Comparison of ENCODE assay signal across 1 cellular context in the genomic region with DNA sequence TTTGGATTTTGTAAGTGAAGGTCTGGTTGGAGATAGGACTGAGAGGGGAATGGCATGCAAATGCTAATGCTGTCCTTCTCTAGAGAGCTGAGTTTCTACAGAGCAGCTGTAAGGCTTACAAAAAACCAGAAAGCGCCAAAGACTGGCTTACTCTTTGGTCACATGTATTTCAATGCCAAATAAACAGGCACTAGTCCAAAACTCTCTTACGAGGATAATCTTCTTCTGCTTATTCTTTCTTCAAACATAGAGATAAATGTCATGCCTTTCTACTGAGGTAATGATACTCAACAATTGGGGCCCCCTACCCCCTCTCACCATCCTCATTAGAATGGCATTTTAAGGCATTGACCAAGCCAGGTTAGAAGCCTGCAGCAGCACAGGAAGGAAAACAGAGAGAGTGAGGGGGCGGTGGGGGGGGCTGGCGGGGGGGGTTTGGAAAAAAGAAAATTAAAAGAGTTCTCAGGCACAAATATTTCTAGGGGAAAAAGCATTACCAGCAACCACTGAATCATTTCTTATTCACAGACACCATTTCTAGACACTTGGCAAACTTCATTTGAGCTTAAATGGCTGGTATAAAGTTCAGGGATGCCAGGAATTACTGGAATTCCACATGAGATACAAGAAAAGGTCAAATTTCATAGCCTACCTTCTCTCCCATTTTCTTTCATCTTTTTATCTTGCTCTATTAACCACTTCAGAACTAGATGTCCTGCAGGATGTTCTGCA.
TF ChIP-seq lines count a peak whose summit lies in the region.

No MANE protein-coding gene starts in this region.

TF ChIP-seq in HepG2, 621 proteins besides CTCF, POLR2A, EP300 and RAD21 (continued from another document):
- TF ChIP-seq TEAD3 (CRISPR knock-in tag; optimal IDR thresholded peaks at IDR 0.05; ENCODE audit: borderline replicate concordance) (peak; percentile 98), HNF4G (IDR thresholded peaks at IDR 0.05; ENCODE audit: borderline replicate concordance, low read depth, low read length) (peak; percentile 39; the same call in 1 of the 2 replicates), HNF4G (CRISPR knock-in tag; IDR thresholded peaks at IDR 0.05; ENCODE audit: borderline replicate concordance, low read depth) (no peak), JUND (CRISPR knock-in tag; IDR thresholded peaks at IDR 0.05) (peak; percentile 73; the same call in 1 of the 2 replicates), JUN (CRISPR knock-in tag; IDR thresholded peaks at IDR 0.05) (0 out of 2 replicates have a peak, but pooled peaks have one; percentile 68), HNF4A (CRISPR knock-in tag; IDR thresholded peaks at IDR 0.05) (peak; percentile 77), ZNF678 (CRISPR knock-in tag; IDR thresholded peaks at IDR 0.05) (no peak), EEA1 (CRISPR knock-in tag; IDR thresholded peaks at IDR 0.05; ENCODE audit: borderline replicate concordance) (no peak), NCOR1 (IDR thresholded peaks at IDR 0.05; ENCODE audit: borderline replicate concordance, low read length) (peak; percentile 35; the same call in 1 of the 2 replicates), NR2F6 (IDR thresholded peaks at IDR 0.05) (peak; percentile 46; the same call in 1 of the 2 replicates), NR2F6 (CRISPR knock-in tag; IDR thresholded peaks at IDR 0.05) (peak; percentile 50; the same call in 1 of the 2 replicates), ZC3H4 (CRISPR knock-in tag; IDR thresholded peaks at IDR 0.05; ENCODE audit: borderline replicate concordance) (no peak), ZNF652 (CRISPR knock-in tag; IDR thresholded peaks at IDR 0.05; ENCODE audit: borderline replicate concordance, low read depth) (peak; percentile 95), ZFP36L1 (CRISPR knock-in tag; IDR thresholded peaks at IDR 0.05) (no peak), NR2F1 (CRISPR knock-in tag; IDR thresholded peaks at IDR 0.05) (peak in 1 of 2 experiments; percentile 70; a peak in 2 of 4 replicates), NAIF1 (CRISPR knock-in tag; IDR thresholded peaks at IDR 0.05; ENCODE audit: borderline replicate concordance) (no peak), ZNF501 (CRISPR knock-in tag; IDR thresholded peaks at IDR 0.05) (no peak), SRSF9 (IDR thresholded peaks at IDR 0.05; ENCODE audit: borderline replicate concordance, insufficient read depth, low read depth, low read length, poor library complexity, severe bottlenecking) (no peak), ZNF430 (CRISPR knock-in tag; IDR thresholded peaks at IDR 0.05) (no peak)
- TF ChIP-seq, protein P1, sequence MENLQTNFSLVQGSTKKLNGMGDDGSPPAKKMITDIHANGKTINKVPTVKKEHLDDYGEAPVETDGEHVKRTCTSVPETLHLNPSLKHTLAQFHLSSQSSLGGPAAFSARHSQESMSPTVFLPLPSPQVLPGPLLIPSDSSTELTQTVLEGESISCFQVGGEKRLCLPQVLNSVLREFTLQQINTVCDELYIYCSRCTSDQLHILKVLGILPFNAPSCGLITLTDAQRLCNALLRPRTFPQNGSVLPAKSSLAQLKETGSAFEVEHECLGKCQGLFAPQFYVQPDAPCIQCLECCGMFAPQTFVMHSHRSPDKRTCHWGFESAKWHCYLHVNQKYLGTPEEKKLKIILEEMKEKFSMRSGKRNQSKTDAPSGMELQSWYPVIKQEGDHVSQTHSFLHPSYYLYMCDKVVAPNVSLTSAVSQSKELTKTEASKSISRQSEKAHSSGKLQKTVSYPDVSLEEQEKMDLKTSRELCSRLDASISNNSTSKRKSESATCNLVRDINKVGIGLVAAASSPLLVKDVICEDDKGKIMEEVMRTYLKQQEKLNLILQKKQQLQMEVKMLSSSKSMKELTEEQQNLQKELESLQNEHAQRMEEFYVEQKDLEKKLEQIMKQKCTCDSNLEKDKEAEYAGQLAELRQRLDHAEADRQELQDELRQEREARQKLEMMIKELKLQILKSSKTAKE (CRISPR knock-in tag; IDR thresholded peaks at IDR 0.05; ENCODE audit: borderline replicate concordance) = no peak
- TF ChIP-seq, protein P2, sequence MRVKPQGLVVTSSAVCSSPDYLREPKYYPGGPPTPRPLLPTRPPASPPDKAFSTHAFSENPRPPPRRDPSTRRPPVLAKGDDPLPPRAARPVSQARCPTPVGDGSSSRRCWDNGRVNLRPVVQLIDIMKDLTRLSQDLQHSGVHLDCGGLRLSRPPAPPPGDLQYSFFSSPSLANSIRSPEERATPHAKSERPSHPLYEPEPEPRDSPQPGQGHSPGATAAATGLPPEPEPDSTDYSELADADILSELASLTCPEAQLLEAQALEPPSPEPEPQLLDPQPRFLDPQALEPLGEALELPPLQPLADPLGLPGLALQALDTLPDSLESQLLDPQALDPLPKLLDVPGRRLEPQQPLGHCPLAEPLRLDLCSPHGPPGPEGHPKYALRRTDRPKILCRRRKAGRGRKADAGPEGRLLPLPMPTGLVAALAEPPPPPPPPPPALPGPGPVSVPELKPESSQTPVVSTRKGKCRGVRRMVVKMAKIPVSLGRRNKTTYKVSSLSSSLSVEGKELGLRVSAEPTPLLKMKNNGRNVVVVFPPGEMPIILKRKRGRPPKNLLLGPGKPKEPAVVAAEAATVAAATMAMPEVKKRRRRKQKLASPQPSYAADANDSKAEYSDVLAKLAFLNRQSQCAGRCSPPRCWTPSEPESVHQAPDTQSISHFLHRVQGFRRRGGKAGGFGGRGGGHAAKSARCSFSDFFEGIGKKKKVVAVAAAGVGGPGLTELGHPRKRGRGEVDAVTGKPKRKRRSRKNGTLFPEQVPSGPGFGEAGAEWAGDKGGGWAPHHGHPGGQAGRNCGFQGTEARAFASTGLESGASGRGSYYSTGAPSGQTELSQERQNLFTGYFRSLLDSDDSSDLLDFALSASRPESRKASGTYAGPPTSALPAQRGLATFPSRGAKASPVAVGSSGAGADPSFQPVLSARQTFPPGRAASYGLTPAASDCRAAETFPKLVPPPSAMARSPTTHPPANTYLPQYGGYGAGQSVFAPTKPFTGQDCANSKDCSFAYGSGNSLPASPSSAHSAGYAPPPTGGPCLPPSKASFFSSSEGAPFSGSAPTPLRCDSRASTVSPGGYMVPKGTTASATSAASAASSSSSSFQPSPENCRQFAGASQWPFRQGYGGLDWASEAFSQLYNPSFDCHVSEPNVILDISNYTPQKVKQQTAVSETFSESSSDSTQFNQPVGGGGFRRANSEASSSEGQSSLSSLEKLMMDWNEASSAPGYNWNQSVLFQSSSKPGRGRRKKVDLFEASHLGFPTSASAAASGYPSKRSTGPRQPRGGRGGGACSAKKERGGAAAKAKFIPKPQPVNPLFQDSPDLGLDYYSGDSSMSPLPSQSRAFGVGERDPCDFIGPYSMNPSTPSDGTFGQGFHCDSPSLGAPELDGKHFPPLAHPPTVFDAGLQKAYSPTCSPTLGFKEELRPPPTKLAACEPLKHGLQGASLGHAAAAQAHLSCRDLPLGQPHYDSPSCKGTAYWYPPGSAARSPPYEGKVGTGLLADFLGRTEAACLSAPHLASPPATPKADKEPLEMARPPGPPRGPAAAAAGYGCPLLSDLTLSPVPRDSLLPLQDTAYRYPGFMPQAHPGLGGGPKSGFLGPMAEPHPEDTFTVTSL (CRISPR knock-in tag; IDR thresholded peaks at IDR 0.05; ENCODE audit: borderline replicate concordance) = peak; percentile 29; the same call in 1 of the 2 replicates
- TF ChIP-seq, protein P3, sequence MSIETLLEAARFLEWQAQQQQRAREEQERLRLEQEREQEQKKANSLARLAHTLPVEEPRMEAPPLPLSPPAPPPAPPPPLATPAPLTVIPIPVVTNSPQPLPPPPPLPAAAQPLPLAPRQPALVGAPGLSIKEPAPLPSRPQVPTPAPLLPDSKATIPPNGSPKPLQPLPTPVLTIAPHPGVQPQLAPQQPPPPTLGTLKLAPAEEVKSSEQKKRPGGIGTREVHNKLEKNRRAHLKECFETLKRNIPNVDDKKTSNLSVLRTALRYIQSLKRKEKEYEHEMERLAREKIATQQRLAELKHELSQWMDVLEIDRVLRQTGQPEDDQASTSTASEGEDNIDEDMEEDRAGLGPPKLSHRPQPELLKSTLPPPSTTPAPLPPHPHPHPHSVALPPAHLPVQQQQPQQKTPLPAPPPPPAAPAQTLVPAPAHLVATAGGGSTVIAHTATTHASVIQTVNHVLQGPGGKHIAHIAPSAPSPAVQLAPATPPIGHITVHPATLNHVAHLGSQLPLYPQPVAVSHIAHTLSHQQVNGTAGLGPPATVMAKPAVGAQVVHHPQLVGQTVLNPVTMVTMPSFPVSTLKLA (IDR thresholded peaks at IDR 0.05) = peak; percentile 5; the same call in 1 of the 2 replicates
- TF ChIP-seq, protein P4, sequence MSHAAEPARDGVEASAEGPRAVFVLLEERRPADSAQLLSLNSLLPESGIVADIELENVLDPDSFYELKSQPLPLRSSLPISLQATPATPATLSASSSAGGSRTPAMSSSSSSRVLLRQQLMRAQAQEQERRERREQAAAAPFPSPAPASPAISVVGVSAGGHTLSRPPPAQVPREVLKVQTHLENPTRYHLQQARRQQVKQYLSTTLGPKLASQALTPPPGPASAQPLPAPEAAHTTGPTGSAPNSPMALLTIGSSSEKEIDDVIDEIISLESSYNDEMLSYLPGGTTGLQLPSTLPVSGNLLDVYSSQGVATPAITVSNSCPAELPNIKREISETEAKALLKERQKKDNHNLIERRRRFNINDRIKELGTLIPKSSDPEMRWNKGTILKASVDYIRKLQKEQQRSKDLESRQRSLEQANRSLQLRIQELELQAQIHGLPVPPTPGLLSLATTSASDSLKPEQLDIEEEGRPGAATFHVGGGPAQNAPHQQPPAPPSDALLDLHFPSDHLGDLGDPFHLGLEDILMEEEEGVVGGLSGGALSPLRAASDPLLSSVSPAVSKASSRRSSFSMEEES (CRISPR knock-in tag; IDR thresholded peaks at IDR 0.05) = peak; percentile 42; the same call in 1 of the 2 replicates
- TF ChIP-seq, protein P5, sequence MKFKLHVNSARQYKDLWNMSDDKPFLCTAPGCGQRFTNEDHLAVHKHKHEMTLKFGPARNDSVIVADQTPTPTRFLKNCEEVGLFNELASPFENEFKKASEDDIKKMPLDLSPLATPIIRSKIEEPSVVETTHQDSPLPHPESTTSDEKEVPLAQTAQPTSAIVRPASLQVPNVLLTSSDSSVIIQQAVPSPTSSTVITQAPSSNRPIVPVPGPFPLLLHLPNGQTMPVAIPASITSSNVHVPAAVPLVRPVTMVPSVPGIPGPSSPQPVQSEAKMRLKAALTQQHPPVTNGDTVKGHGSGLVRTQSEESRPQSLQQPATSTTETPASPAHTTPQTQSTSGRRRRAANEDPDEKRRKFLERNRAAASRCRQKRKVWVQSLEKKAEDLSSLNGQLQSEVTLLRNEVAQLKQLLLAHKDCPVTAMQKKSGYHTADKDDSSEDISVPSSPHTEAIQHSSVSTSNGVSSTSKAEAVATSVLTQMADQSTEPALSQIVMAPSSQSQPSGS (CRISPR knock-in tag; IDR thresholded peaks at IDR 0.05) = peak; percentile 77; the same call in 1 of the 2 replicates
